Comparison of ENCODE assay signal across 2 cellular contexts in the genomic region with DNA sequence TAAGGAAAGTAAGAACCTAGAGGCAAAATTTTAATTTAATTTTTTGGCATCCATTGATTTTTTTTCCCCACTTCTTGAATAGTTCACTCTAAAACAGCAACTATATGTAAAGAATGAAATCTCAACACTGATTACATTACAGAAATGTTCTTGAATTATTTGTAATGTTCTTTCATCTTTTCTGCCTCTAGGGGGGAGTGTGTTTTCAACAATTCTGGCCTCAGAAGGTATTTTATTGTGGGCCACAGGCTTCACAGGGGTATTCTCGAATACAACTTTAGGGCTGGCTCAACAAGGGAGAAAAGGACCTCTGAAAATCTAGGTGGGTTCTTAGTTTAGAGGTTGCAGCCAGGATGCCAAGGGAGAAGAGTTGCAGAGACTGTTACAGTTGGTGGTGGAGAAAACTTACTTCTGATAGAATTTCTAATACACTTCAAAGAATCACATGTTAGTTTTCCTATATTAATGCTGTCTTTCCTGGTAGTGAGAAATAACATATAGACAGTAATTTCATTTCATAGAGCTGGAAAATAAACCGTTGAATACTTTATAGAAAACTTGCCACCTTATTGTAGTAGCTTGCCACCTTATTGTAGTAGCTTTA.
TF ChIP-seq lines count a peak whose summit lies in the region.

No MANE protein-coding gene starts in this region.

TF ChIP-seq in SK-N-SH, 30 proteins besides CTCF, POLR2A, EP300 and RAD21 (continued from another document):
- TF ChIP-seq, protein P1, sequence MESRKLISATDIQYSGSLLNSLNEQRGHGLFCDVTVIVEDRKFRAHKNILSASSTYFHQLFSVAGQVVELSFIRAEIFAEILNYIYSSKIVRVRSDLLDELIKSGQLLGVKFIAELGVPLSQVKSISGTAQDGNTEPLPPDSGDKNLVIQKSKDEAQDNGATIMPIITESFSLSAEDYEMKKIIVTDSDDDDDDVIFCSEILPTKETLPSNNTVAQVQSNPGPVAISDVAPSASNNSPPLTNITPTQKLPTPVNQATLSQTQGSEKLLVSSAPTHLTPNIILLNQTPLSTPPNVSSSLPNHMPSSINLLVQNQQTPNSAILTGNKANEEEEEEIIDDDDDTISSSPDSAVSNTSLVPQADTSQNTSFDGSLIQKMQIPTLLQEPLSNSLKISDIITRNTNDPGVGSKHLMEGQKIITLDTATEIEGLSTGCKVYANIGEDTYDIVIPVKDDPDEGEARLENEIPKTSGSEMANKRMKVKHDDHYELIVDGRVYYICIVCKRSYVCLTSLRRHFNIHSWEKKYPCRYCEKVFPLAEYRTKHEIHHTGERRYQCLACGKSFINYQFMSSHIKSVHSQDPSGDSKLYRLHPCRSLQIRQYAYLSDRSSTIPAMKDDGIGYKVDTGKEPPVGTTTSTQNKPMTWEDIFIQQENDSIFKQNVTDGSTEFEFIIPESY (IDR thresholded peaks at IDR 0.05; ENCODE audit: borderline replicate concordance, low read depth): no peak
- TF ChIP-seq JUND (IDR thresholded peaks at IDR 0.05): no peak

TF ChIP-seq in SK-N-SH treated with all-trans-retinoic acid at 6 μM for 48 hours, 23 proteins besides CTCF, POLR2A, EP300 and RAD21 (continued from another document):
- TF ChIP-seq, protein P2, sequence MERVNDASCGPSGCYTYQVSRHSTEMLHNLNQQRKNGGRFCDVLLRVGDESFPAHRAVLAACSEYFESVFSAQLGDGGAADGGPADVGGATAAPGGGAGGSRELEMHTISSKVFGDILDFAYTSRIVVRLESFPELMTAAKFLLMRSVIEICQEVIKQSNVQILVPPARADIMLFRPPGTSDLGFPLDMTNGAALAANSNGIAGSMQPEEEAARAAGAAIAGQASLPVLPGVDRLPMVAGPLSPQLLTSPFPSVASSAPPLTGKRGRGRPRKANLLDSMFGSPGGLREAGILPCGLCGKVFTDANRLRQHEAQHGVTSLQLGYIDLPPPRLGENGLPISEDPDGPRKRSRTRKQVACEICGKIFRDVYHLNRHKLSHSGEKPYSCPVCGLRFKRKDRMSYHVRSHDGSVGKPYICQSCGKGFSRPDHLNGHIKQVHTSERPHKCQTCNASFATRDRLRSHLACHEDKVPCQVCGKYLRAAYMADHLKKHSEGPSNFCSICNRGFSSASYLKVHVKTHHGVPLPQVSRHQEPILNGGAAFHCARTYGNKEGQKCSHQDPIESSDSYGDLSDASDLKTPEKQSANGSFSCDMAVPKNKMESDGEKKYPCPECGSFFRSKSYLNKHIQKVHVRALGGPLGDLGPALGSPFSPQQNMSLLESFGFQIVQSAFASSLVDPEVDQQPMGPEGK (CRISPR knock-in tag; IDR thresholded peaks at IDR 0.05; ENCODE audit: borderline replicate concordance): no peak
- TF ChIP-seq RARB (CRISPR knock-in tag; IDR thresholded peaks at IDR 0.05): no peak
- TF ChIP-seq TCF4 (CRISPR knock-in tag; IDR thresholded peaks at IDR 0.05; ENCODE audit: borderline replicate concordance): no peak
- TF ChIP-seq SNAI2 (CRISPR knock-in tag; IDR thresholded peaks at IDR 0.05): no peak
- TF ChIP-seq CSDC2 (CRISPR knock-in tag; IDR thresholded peaks at IDR 0.05): no peak
- no peak for TF ChIP-seq ZFP3 (CRISPR knock-in tag; IDR thresholded peaks at IDR 0.05)
